ENCODE assay signal across 8 cellular contexts in the genomic region with DNA sequence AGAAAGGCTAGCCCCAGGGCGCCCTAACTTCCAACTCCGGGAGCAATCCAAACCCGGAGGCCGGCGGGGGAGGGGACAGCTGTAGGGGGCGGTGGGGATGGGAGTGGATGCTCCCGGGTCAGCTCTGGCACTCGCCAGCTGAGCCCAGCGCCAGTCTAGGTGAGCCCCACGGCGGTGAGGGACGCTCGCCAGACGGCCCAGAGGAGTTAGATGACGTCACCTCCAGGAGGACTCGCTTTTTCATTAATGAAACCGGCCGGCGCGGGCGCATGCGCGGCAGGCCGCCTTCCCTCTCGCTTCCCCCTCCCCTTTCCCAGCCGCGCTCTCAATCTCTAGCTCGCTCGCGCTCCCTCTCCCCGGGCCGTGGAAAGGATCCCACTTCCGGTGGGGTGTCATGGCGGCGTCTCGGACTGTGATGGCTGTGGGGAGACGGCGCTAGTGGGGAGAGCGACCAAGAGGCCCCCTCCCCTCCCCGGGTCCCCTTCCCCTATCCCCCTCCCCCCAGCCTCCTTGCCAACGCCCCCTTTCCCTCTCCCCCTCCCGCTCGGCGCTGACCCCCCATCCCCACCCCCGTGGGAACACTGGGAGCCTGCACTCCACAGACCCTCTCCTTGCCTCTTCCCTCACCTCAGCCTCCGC. TPM values are rescaled to one million over a fixed set of nuclear protein-coding genes. Genes with fewer than 3 reads are reported as not detected.
DNase-seq lines count a peak whose midpoint lies in the region; ATAC-seq and TF ChIP-seq lines count a peak whose summit lies in the region.

TSS of gene NF1 (plus strand) at position 378 of the 639 bp plus-strand sequence. CDS start 333 bp downstream, outside the sequence.

- peaks cover 16% of the 10 kb centered on the region for H3K4me1 Mint-ChIP-seq in T-helper 2 cell treated with Interferon-gamma antibody and Interleukin-4, amounts not matched to agents 5 μg/mL and 100 μg/mL, for 36 hours (ENCODE audit: low read depth)

- H3K27me3 ChIP-seq in ascending aorta, result no peaks in the 10 kb centered on the region
- H3K27me3 ChIP-seq in right cardiac atrium (ENCODE audit: control insufficient read depth, insufficient read depth), result no peaks in the 10 kb centered on the region
- H3K27me3 ChIP-seq in uterus, result no peaks in the 10 kb centered on the region

- peak; percentile 53 to 58 for TF ChIP-seq POLR2A in uterus (IDR thresholded peaks at IDR 0.05)

- WGBS in right cardiac atrium, result under 1% methylated on average over 46 of the region's 46 CpGs

- no peaks in the 10 kb centered on the region for H3K27me3 Mint-ChIP-seq in T-helper 2 cell treated with Interferon-gamma antibody and Interleukin-4, amounts not matched to agents 5 μg/mL and 100 μg/mL, for 36 hours (ENCODE audit: low read depth)

- H3K4me1 ChIP-seq in ascending aorta (peaks cover 0 to 5% of the 10 kb centered on the region in 2 donors), right cardiac atrium (ENCODE audit: control insufficient read depth, insufficient read depth, low read length) (peaks cover 2% of the 10 kb centered on the region), uterus (no peaks in the 10 kb centered on the region)

- peak within 1 kb of the TSS; percentile 91 for H3K27ac Mint-ChIP-seq in T-helper 2 cell treated with Interferon-gamma antibody and Interleukin-4, amounts not matched to agents 5 μg/mL and 100 μg/mL, for 36 hours

- intact Hi-C loops in ascending aorta (cut with DNase I), result loop anchor here (5.0 kb wide), 1 partner anchor 77 kb away; no protein-coding TSS in a partner anchor
- intact Hi-C loops in right cardiac atrium (cut with DNase I), result no loop called here
- intact Hi-C loops in uterus (cut with DNase I; ENCODE audit: low total_unique reads), result no loop called here

- H3K4me3 Mint-ChIP-seq in T-helper 2 cell treated with Interferon-gamma antibody and Interleukin-4, amounts not matched to agents 5 μg/mL and 100 μg/mL, for 36 hours, result peak within 1 kb of the TSS; percentile 97

- ATAC-seq in GM18498 (IDR thresholded peaks at IDR 0.05; ENCODE audit: unreplicated experiment), result peak; percentile 81
- ATAC-seq in HG02938 (IDR thresholded peaks at IDR 0.05; ENCODE audit: unreplicated experiment), result peak; percentile 79
- ATAC-seq in right cardiac atrium, result peak; percentile 97 to 98

- peak within 1 kb of the TSS; percentile 78 to 99 for H3K4me3 ChIP-seq in ascending aorta
- peak within 1 kb of the TSS; percentile 98 for H3K4me3 ChIP-seq in right cardiac atrium (ENCODE audit: low read length)
- peak within 1 kb of the TSS; percentile 83 to 96 for H3K4me3 ChIP-seq in uterus

- peak; percentile 91 for DNase-seq in NCI-H2029 (lab: John Stamatoyannopoulos, UW)
- DNase-seq in T-helper 2 cell treated with Interferon-gamma antibody and Interleukin-4, amounts not matched to agents 5 μg/mL and 100 μg/mL, for 36 hours (ENCODE audit: low spot score), result peak; percentile 85
- DNase-seq in ascending aorta (ENCODE audit: low spot score in 2 of 2), result peak; percentile 87 to 98
- DNase-seq in right cardiac atrium, result peak; percentile 97 to 99 (median 98)
- peak; percentile 94 for DNase-seq in putamen (ENCODE audit: low spot score)
- DNase-seq in uterus, result peak; percentile 96 to 97

- H3K36me3 ChIP-seq in ascending aorta (no peaks in the 10 kb centered on the region), uterus (no peaks in the 10 kb centered on the region)

- no peaks in the 10 kb centered on the region for H3K36me3 Mint-ChIP-seq in T-helper 2 cell treated with Interferon-gamma antibody and Interleukin-4, amounts not matched to agents 5 μg/mL and 100 μg/mL, for 36 hours (ENCODE audit: low read depth)

- H3K9me3 Mint-ChIP-seq in T-helper 2 cell treated with Interferon-gamma antibody and Interleukin-4, amounts not matched to agents 5 μg/mL and 100 μg/mL, for 36 hours, result no peaks in the 10 kb centered on the region

- H3K27ac ChIP-seq in ascending aorta (peak within 1 kb of the TSS; percentile 93 to 99), right cardiac atrium (ENCODE audit: low read length) (peak within 1 kb of the TSS; percentile 87), uterus (peak within 1 kb of the TSS; percentile 94 to 99)

- H3K9me3 ChIP-seq in ascending aorta (no peaks in the 10 kb centered on the region), right cardiac atrium (ENCODE audit: control insufficient read depth, low read length) (no peaks in the 10 kb centered on the region), uterus (no peaks in the 10 kb centered on the region)

- no peak for TF ChIP-seq CTCF in ascending aorta (IDR thresholded peaks at IDR 0.05)
- TF ChIP-seq CTCF in uterus (IDR thresholded peaks at IDR 0.05), result no peak

RNA-seq across cellular contexts. Expression of gene NF1, which starts in this region (rescaled TPM):
- total RNA-seq in ascending aorta (25.0 TPM), right cardiac atrium (10 to 100 TPM; 42.2 to 60.8 (median 46.7) TPM), uterus (100 to 1,000 TPM in 2 of 4 donors, 10 to 100 TPM in 2; 40.9 to 158 (median 113) TPM)
- 7.2 TPM for polyA plus RNA-seq in right cardiac atrium

Comparison
In these comparisons a context has a peak if more than half of its experiments do, and no peak if none do; other contexts are left out.
1. Peak in every context shown above with its lines: DNase-seq, ATAC-seq, H3K4me3 ChIP-seq and H3K27ac ChIP-seq.